6 cellular contexts compared by ENCODE assay signal in the genomic region with DNA sequence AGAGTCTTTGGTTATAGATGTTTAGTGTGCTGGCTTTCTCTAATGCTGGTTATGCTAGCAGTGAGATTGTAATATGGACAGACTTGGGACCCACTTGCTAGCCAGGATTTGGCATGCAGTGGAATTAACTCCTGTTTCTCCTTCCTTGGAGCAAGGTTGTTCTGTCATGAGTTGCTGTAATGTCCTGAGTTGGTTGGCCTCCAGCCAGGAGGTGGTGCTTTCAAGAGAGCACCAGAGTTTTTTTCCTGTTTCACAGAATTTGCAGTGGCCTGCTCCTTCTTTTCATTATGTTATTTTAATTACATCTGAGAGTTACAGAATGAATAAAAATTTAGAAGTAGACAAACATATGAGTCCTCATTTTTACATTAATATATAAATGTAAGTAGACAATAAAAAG.
"Had no signal": no experiment of that assay in that cellular context is flagged by ENCODE, and none has a peak within 500 bp of the region (broad histone marks: within the 10 kb centered on the region; RNA-seq: fewer than 3 reads in every experiment).

No MANE protein-coding gene starts in this region.

- H3K4me3 ChIP-seq: K562 had no signal

- ATAC-seq: HepG2, K562 had no signal

- DNase-seq: IMR-90, KBM-7, KG1 had no signal

- H3K27ac ChIP-seq: HL-60 had no signal
